In genomic region chr13:84917252-84917878, GRCh38 we compare ENCODE assay signal across 8 cellular contexts.
DNase-seq lines count a peak whose midpoint lies in the region; ATAC-seq, FAIRE-seq and TF ChIP-seq lines count a peak whose summit lies in the region.

No MANE protein-coding gene starts in this region.

- H3K27ac ChIP-seq in pancreas, result no peak overlapping the region

- peaks cover 0 to 2% (median 0%) of the 10 kb centered on the region in 3 donors for H3K4me1 ChIP-seq in pancreas

- peak; percentile 24 for DNase-seq in GM13976 (ENCODE audit: low spot score)
- DNase-seq in NCI-H1417 treated with DMSO at 0.1 percent for 48 hours (lab: John Stamatoyannopoulos, UW), result peak; percentile 11
- DNase-seq in T47D (ENCODE audit: low read depth in 1 of 2, low spot score in 1 of 2), result peak; percentile 24 to 40
- DNase-seq in pancreas, result no peak
- no peak for DNase-seq in DMS153 treated with DMSO at 0.1 percent for 48 hours (lab: John Stamatoyannopoulos, UW; ENCODE audit: unreplicated experiment)
- DNase-seq in activated naive CD8-positive, alpha-beta T cell treated with anti-CD3 and anti-CD28 coated beads, Interleukin-2, amount 50 U/mL, for 24 hours, result no peak

- H3K9me3 Mint-ChIP-seq in activated naive CD8-positive, alpha-beta T cell treated with anti-CD3 and anti-CD28 coated beads, Interleukin-2, amount 50 U/mL, for 24 hours, result no peaks in the 10 kb centered on the region

- no peaks in the 10 kb centered on the region for H3K4me1 Mint-ChIP-seq in activated naive CD8-positive, alpha-beta T cell treated with anti-CD3 and anti-CD28 coated beads, Interleukin-2, amount 50 U/mL, for 24 hours

- intact Hi-C loops in pancreas (cut with DNase I), result loop anchor here in 1 of 3 donors (10.0 kb wide), 1 partner anchor 907 kb away; no protein-coding TSS in a partner anchor

- ATAC-seq in pancreas (peak in 3 of 4 donors; percentile 47 to 67 (median 51)), HG03520 (IDR thresholded peaks at IDR 0.05; ENCODE audit: unreplicated experiment) (no peak), HG03108 (IDR thresholded peaks at IDR 0.05; ENCODE audit: unreplicated experiment) (no peak)
- ATAC-seq in activated naive CD8-positive, alpha-beta T cell treated with anti-CD3 and anti-CD28 coated beads, Interleukin-2, amount 50 U/mL, for 24 hours, result no peak

- no peak overlapping the region for H3K27ac Mint-ChIP-seq in activated naive CD8-positive, alpha-beta T cell treated with anti-CD3 and anti-CD28 coated beads, Interleukin-2, amount 50 U/mL, for 24 hours

- TF ChIP-seq CTCF in GM13976 (IDR thresholded peaks at IDR 0.05; ENCODE audit: borderline replicate concordance, control extremely low read depth, extremely low read depth, insufficient read depth, missing control alignments) (no peak), pancreas (IDR thresholded peaks at IDR 0.05) (peak in 1 of 4 donors; percentile 18)

- 33% methylated on average over 4 of the region's 4 CpGs for WGBS in pancreas, 2 donors

- FAIRE-seq in pancreas (lab: Jason Lieb, UNC), result peak; percentile 97

- H3K9me3 ChIP-seq in pancreas, result no peaks in the 10 kb centered on the region

- in situ Hi-C loops in GM13976 (cut with MboI; ENCODE audit: low sequenced_read_pairs, unreplicated experiment) (loop anchor here (10.0 kb wide), 1 partner anchor 897 kb away; no protein-coding TSS in a partner anchor), T47D (cut with HindIII; ENCODE audit: low pct_unique_long_range_greater_than_20kb, low sequenced_read_pairs) (no loop called here)

- H3K4me3 ChIP-seq in pancreas, result no peak overlapping the region

- H3K27me3 ChIP-seq in pancreas, result no peaks in the 10 kb centered on the region

- H3K27me3 Mint-ChIP-seq in activated naive CD8-positive, alpha-beta T cell treated with anti-CD3 and anti-CD28 coated beads, Interleukin-2, amount 50 U/mL, for 24 hours, result no peaks in the 10 kb centered on the region

- no peaks in the 10 kb centered on the region for H3K36me3 ChIP-seq in pancreas

- H3K36me3 Mint-ChIP-seq in activated naive CD8-positive, alpha-beta T cell treated with anti-CD3 and anti-CD28 coated beads, Interleukin-2, amount 50 U/mL, for 24 hours (ENCODE audit: low read depth), result no peaks in the 10 kb centered on the region

- H3K4me3 Mint-ChIP-seq in activated naive CD8-positive, alpha-beta T cell treated with anti-CD3 and anti-CD28 coated beads, Interleukin-2, amount 50 U/mL, for 24 hours, result no peak overlapping the region

Comparison
In these comparisons a context has a peak if more than half of its experiments do, and no peak if none do; other contexts are left out.
1. DNase-seq: peak in GM13976 (single experiment), NCI-H1417 treated with DMSO at 0.1 percent for 48 hours (single experiment) and T47D (2 of 2); none in pancreas (0 of 6), DMS153 treated with DMSO at 0.1 percent for 48 hours (single experiment) and activated naive CD8-positive, alpha-beta T cell treated with anti-CD3 and anti-CD28 coated beads, Interleukin-2, amount 50 U/mL, for 24 hours (single experiment).
2. ATAC-seq: peak in pancreas (3 of 4); none in HG03520 (single experiment), HG03108 (single experiment) and activated naive CD8-positive, alpha-beta T cell treated with anti-CD3 and anti-CD28 coated beads, Interleukin-2, amount 50 U/mL, for 24 hours (single experiment).